7 cellular contexts compared by ENCODE assay signal in genomic region chr16:68800257-68800875, GRCh38. TPM values are rescaled to one million over a fixed set of nuclear protein-coding genes. Genes with fewer than 3 reads are reported as not detected.
DNase-seq lines count a peak whose midpoint lies in the region; ATAC-seq and TF ChIP-seq lines count a peak whose summit lies in the region.

No MANE protein-coding gene starts in this region.

- WGBS in thyroid gland, 2 donors = 3 to 9% methylated on average over 5 of the region's 5 CpGs

- peak; percentile 86 for TF ChIP-seq CTCF in GM10266 (IDR thresholded peaks at IDR 0.05; ENCODE audit: control insufficient read depth, insufficient read depth, low read depth, missing control alignments)
- TF ChIP-seq CTCF in thyroid gland (IDR thresholded peaks at IDR 0.05) = peak; percentile 46 to 90 (median 80)

- H3K27me3 ChIP-seq in thyroid gland = no peaks in the 10 kb centered on the region

- no peaks in the 10 kb centered on the region for H3K36me3 Mint-ChIP-seq in naive thymus-derived CD8-positive, alpha-beta T cell

- H3K9me3 ChIP-seq in thyroid gland = no peaks in the 10 kb centered on the region

- H3K27ac Mint-ChIP-seq in naive thymus-derived CD8-positive, alpha-beta T cell = no peak overlapping the region

- POLR2A ChIA-PET in naive thymus-derived CD8-positive, alpha-beta T cell (lab: Charles Lee) = no interaction called here

- no peaks in the 10 kb centered on the region for H3K27me3 Mint-ChIP-seq in naive thymus-derived CD8-positive, alpha-beta T cell

- peaks cover 14 to 27% of the 10 kb centered on the region in 2 donors for H3K4me1 ChIP-seq in thyroid gland

- peak; percentile 52 for ATAC-seq in HG02852 (IDR thresholded peaks at IDR 0.05; ENCODE audit: unreplicated experiment)
- peak; percentile 57 to 90 for ATAC-seq in naive thymus-derived CD8-positive, alpha-beta T cell

- no peaks in the 10 kb centered on the region for H3K4me1 Mint-ChIP-seq in naive thymus-derived CD8-positive, alpha-beta T cell

- no peak overlapping the region for H3K4me3 ChIP-seq in thyroid gland (replicated peaks in 1 of 3)

- no peaks in the 10 kb centered on the region for H3K9me3 Mint-ChIP-seq in naive thymus-derived CD8-positive, alpha-beta T cell

- DNase-seq in GM10266 (ENCODE audit: extremely low spot score) (peak; percentile 79), NCI-H226 (peak; percentile 76), epidermal melanocyte (ENCODE audit: insufficient read length, low spot score) (peak; percentile 74), thyroid gland (peak; percentile 81 to 84)
- peak; percentile 11 for DNase-seq in activated CD4-positive, alpha-beta T cell treated with anti-CD3 and anti-CD28 coated beads, Interleukin-2, amount 50 U/mL, for 1 hour
- DNase-seq in naive thymus-derived CD8-positive, alpha-beta T cell = peak in 9 of 10 donors; percentile 3 to 61 (median 23)

- H3K4me3 Mint-ChIP-seq in naive thymus-derived CD8-positive, alpha-beta T cell = no peak overlapping the region

- peak overlapping the region; percentile 2 to 63 (median 29) for H3K27ac ChIP-seq in thyroid gland

- no peak for TF ChIP-seq POLR2A in thyroid gland (IDR thresholded peaks at IDR 0.05)

- intact Hi-C loops in thyroid gland (cut with DNase I) = no loop called here

- H3K36me3 ChIP-seq in thyroid gland = peaks cover 6 to 7% of the 10 kb centered on the region in 2 donors

RNA-seq across cellular contexts. Expression of gene TANGO6, which starts 43.0 kb away (rescaled TPM):
- total RNA-seq in naive thymus-derived CD8-positive, alpha-beta T cell = 10 to 100 TPM; 33.7 to 34.8 TPM
- 10 to 100 TPM; 12.7 to 16.1 (median 15.0) TPM for polyA plus RNA-seq in naive thymus-derived CD8-positive, alpha-beta T cell
- 10 to 100 TPM; 16.7 to 24.4 (median 20.2) TPM for total RNA-seq in thyroid gland

Comparison
In these comparisons a context has a peak if more than half of its experiments do, and no peak if none do; other contexts are left out.
1. DNase-seq: peak in every context shown above with its lines; median percentile 82 in thyroid gland; 79 in GM10266; 76 in NCI-H226; 74 in epidermal melanocyte; 23 in naive thymus-derived CD8-positive, alpha-beta T cell; 11 in activated CD4-positive, alpha-beta T cell treated with anti-CD3 and anti-CD28 coated beads, Interleukin-2, amount 50 U/mL, for 1 hour.